In genomic region chr4:173675446-173675845, GRCh38 we compare ENCODE assay signal across 8 cellular contexts.
"Had no signal": no experiment of that assay in that cellular context is flagged by ENCODE, and none has a peak within 500 bp of the region (broad histone marks: within the 10 kb centered on the region; RNA-seq: fewer than 3 reads in every experiment).

No MANE protein-coding gene starts in this region.

- DNase-seq: GDM1, GF-D8 had no signal

- H3K4me3 ChIP-seq: GM12878 had no signal

- FAIRE-seq: G401.6, GM12878, GM12891, GM12892, GM18507, GM19239 had no signal

- ATAC-seq: GM12878 had no signal
